Comparison of ENCODE assay signal across 12 cellular contexts in genomic region chr12:26088999-26089398, GRCh38. TPM values are rescaled to one million over a fixed set of nuclear protein-coding genes. Genes with fewer than 3 reads are reported as not detected.
DNase-seq lines count a peak whose midpoint lies in the region; ATAC-seq and TF ChIP-seq lines count a peak whose summit lies in the region.
"Had no signal": no experiment of that assay in that cellular context is flagged by ENCODE, and none has a peak within 500 bp of the region (broad histone marks: within the 10 kb centered on the region; RNA-seq: fewer than 3 reads in every experiment).

No MANE protein-coding gene starts in this region.

- DNase-seq in GM10266 (ENCODE audit: extremely low spot score) (peak; percentile 31), OCI-M1 (lab: John Stamatoyannopoulos, UW) (peak; percentile 35), left cardiac atrium (no peak), NCI-H82 treated with DMSO at 0.1 percent for 48 hours (lab: John Stamatoyannopoulos, UW; ENCODE audit: unreplicated experiment) (no peak), left lobe of liver (ENCODE audit: low spot score) (no peak), LoVo (ENCODE audit: low spot score) (no peak)
- DNase-seq: activated CD4-positive, CD25-positive, alpha-beta regulatory T cell treated with anti-CD3 and anti-CD28 coated beads, Interleukin-2, amount 50 U/mL, for 72 hours; GOT3; heart right ventricle; NCI-H524 treated with DMSO at 0.1 percent for 48 hours had no signal

- intact Hi-C loops in left cardiac atrium (cut with DNase I), result no loop called here

- no peak for TF ChIP-seq CTCF in GM10266 (IDR thresholded peaks at IDR 0.05; ENCODE audit: control insufficient read depth, insufficient read depth, low read depth, missing control alignments)

- ATAC-seq in GM19351 (IDR thresholded peaks at IDR 0.05; ENCODE audit: unreplicated experiment) (peak; percentile 100), HG02973 (IDR thresholded peaks at IDR 0.05; ENCODE audit: unreplicated experiment) (peak; percentile 100), left cardiac atrium (no peak), left lobe of liver (no peak)
- ATAC-seq: heart right ventricle had no signal

RNA-seq across cellular contexts. Expression of gene BHLHE41, which starts 35.8 kb away (rescaled TPM):
- total RNA-seq in left cardiac atrium, result 10 to 100 TPM; 18.6 to 35.8 TPM
- 1.9 TPM for total RNA-seq in left lobe of liver

Comparison
In these comparisons a context has a peak if more than half of its experiments do, and no peak if none do; other contexts are left out.
1. DNase-seq: peak in GM10266 (single experiment) and OCI-M1 (single experiment); none in left cardiac atrium (single experiment), NCI-H82 treated with DMSO at 0.1 percent for 48 hours (single experiment), left lobe of liver (single experiment) and LoVo (single experiment).
2. ATAC-seq: peak in GM19351 (single experiment) and HG02973 (single experiment); none in left cardiac atrium (0 of 2) and left lobe of liver (single experiment).